11 cellular contexts compared by ENCODE assay signal in the genomic region with DNA sequence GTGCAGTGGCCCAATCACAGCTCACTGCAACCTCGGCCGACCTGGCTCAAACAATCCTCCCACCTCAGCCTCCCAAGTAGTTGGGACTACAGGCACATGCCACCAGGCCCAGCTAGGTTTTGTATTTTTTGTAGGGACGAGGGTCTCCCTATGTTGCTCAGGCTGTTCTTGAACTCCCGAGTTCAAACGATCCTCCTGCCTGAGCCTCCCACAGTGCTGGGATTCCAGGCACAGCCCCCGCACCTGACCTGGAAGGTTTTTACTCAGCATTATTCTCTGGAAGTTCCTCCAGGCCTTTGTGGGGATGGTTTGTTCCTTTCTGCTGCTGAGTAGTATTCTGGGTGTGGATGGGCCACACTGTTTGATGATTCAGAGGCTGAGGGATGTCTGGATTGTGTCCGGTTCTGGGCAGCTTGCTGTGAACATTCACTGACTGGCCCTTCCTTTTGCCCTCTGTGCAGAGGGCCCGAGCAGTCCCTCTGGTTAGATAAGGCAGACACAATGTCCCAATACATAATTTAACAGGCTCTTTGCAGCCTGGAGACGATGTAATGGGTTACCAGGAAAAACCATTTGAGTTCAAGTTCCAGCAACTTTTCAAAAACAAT. TPM values are rescaled to one million over a fixed set of nuclear protein-coding genes. Genes with fewer than 3 reads are reported as not detected.
A peak's percentile ranks its signal among the peaks of the same experiment; 100 is the strongest.
DNase-seq lines count a peak whose midpoint lies in the region; ATAC-seq, FAIRE-seq and TF ChIP-seq lines count a peak whose summit lies in the region.
"Had no signal": no experiment of that assay in that cellular context is flagged by ENCODE, and none has a peak within 500 bp of the region (broad histone marks: within the 10 kb centered on the region; RNA-seq: fewer than 3 reads in every experiment).

No MANE protein-coding gene starts in this region.

- no peak overlapping the region for H3K27ac ChIP-seq in neural progenitor cell
- H3K27ac ChIP-seq: BLaER1 had no signal

- TF ChIP-seq POLR2A in GM12891 (IDR thresholded peaks at IDR 0.05; ENCODE audit: low read depth, low read length): no peak

- no peak for FAIRE-seq in GM12891 (lab: Jason Lieb, UNC)

- no peak overlapping the region for H3K4me2 ChIP-seq in neural progenitor cell
- H3K4me2 ChIP-seq: BLaER1 had no signal

- no peaks in the 10 kb centered on the region for H3K36me3 Mint-ChIP-seq in neural progenitor cell

- no peak for TF ChIP-seq CTCF in AG04449 (IDR thresholded peaks at IDR 0.05; ENCODE audit: insufficient read depth, low read length, missing control alignments)
- no peak for TF ChIP-seq CTCF in neural progenitor cell (IDR thresholded peaks at IDR 0.05)

- no peak overlapping the region for H2AFZ ChIP-seq in neural progenitor cell (replicated peaks)

- H3K4me1 Mint-ChIP-seq in neural progenitor cell: peaks cover 8% of the 10 kb centered on the region

- H3K4me3 ChIP-seq in AG04449 (ENCODE audit: low read depth, low read length) (no peak overlapping the region), neural progenitor cell (no peak overlapping the region)
- H3K4me3 ChIP-seq: BLaER1 had no signal

- peak overlapping the region; percentile 85 for H3K27ac Mint-ChIP-seq in neural progenitor cell

- peaks cover 11% of the 10 kb centered on the region for H3F3A ChIP-seq in neural progenitor cell (ENCODE audit: low read depth)

- peaks cover 2% of the 10 kb centered on the region for H3K79me2 ChIP-seq in neural progenitor cell (ENCODE audit: low read depth)

- peaks cover 4% of the 10 kb centered on the region for H3K27me3 Mint-ChIP-seq in neural progenitor cell (ENCODE audit: insufficient read depth, low read depth)

- ATAC-seq in GM19023 (IDR thresholded peaks at IDR 0.05; ENCODE audit: unreplicated experiment) (no peak), GM21528 (IDR thresholded peaks at IDR 0.05; ENCODE audit: low FRiP score, unreplicated experiment) (no peak)

- H3K9me3 ChIP-seq in neural progenitor cell (ENCODE audit: low read depth): no peaks in the 10 kb centered on the region
- H3K9me3 ChIP-seq: BLaER1 had no signal

- H4K20me1 ChIP-seq in neural progenitor cell (ENCODE audit: low read depth): no peaks in the 10 kb centered on the region
- H4K20me1 ChIP-seq: BLaER1 had no signal

- no peaks in the 10 kb centered on the region for H3K36me3 ChIP-seq in neural progenitor cell
- H3K36me3 ChIP-seq: BLaER1 had no signal

- DNase-seq in AG04449 (ENCODE audit: low read depth, low spot score) (peak; percentile 71), RKO (ENCODE audit: low spot score) (peak; percentile 33), fibroblast of peridontal ligament (ENCODE audit: extremely low read depth) (peak; percentile 78), neural progenitor cell (ENCODE audit: low spot score) (no peak), SK-N-DZ (ENCODE audit: low spot score) (no peak), GM12891 (ENCODE audit: insufficient read length, low spot score) (no peak)
- DNase-seq: cerebellar nuclear complex, NCI-H2081 treated with DMSO at 0.1 percent for 48 hours had no signal

- CTCF ChIA-PET in AG04449 (lab: Yijun Ruan, JAX): no interaction called here

- H3K9ac ChIP-seq in neural progenitor cell: no peak overlapping the region
- H3K9ac ChIP-seq: BLaER1 had no signal

- H3K9me3 Mint-ChIP-seq in neural progenitor cell: no peaks in the 10 kb centered on the region

- POLR2A ChIA-PET in AG04449 (lab: Yijun Ruan, JAX): interaction anchor here (0.6 to 1.0 kb wide), 2 partner anchors 17 to 18 kb away, joined by 3 to 4 read pairs; no protein-coding TSS in a partner anchor

- H3K27me3 ChIP-seq in neural progenitor cell: no peaks in the 10 kb centered on the region
- H3K27me3 ChIP-seq: BLaER1 had no signal

- peaks cover 8% of the 10 kb centered on the region for H3K4me1 ChIP-seq in neural progenitor cell

- no peak overlapping the region for H3K4me3 Mint-ChIP-seq in neural progenitor cell

TF ChIP-seq in GM12891, 5 proteins besides CTCF, POLR2A, EP300 and RAD21:
- TF ChIP-seq TAF1 (IDR thresholded peaks at IDR 0.05; ENCODE audit: low read depth, low read length) (no peak), POLR2AphosphoS5 (IDR thresholded peaks at IDR 0.05; ENCODE audit: low read depth, low read length) (no peak), POU2F2 (IDR thresholded peaks at IDR 0.05; ENCODE audit: low read depth, low read length) (no peak), PAX5 (IDR thresholded peaks at IDR 0.05; ENCODE audit: insufficient read depth, low read length, severe bottlenecking) (no peak), SPI1 (IDR thresholded peaks at IDR 0.05; ENCODE audit: low read depth, low read length) (no peak)
TF ChIP-seq in GM12891: peak in this region for 0.

RNA-seq across cellular contexts. Expression of a gene that starts 6.0 kb away (rescaled TPM):
- 19.8 and 23.2 TPM in 2 replicates for total RNA-seq in neural progenitor cell (ENCODE audit: low replicate concordance)
- polyA plus RNA-seq in SK-N-DZ (2014; cell fraction: cytosol; rRNA removed): 9.2 and 14.1 TPM in 2 replicates
- 20.6 and 24.7 TPM in 2 replicates for polyA plus RNA-seq in SK-N-DZ (2014; cell fraction: nucleus; rRNA removed)
- polyA plus RNA-seq in GM12891 (2012; ENCODE audit: low read depth, missing spikeins): 14.0 TPM

Comparison
In these comparisons a context has a peak if more than half of its experiments do, and no peak if none do; other contexts are left out.
1. DNase-seq: peak in AG04449 (single experiment), RKO (single experiment) and fibroblast of peridontal ligament (single experiment); none in neural progenitor cell (single experiment), SK-N-DZ (single experiment) and GM12891 (single experiment).